In genomic region chr2:215003001-215003400, GRCh38 we compare ENCODE assay signal across 9 cellular contexts.
A peak's percentile ranks its signal among the peaks of the same experiment; 100 is the strongest.
DNase-seq lines count a peak whose midpoint lies in the region; ATAC-seq and TF ChIP-seq lines count a peak whose summit lies in the region.
"Had no signal": no experiment of that assay in that cellular context is flagged by ENCODE, and none has a peak within 500 bp of the region (broad histone marks: within the 10 kb centered on the region; RNA-seq: fewer than 3 reads in every experiment).

No MANE protein-coding gene starts in this region.

- H3K27me3 ChIP-seq in NT2/D1 (ENCODE audit: insufficient read depth, insufficient read length) (no peaks in the 10 kb centered on the region), fibroblast of lung (ENCODE audit: control insufficient read depth, insufficient read depth, low read length) (no peaks in the 10 kb centered on the region)
- H3K27me3 ChIP-seq: SJCRH30 had no signal

- H3K4me2 ChIP-seq in fibroblast of lung (ENCODE audit: extremely low read depth, insufficient read depth, low read length): no peak overlapping the region

- no peak for TF ChIP-seq CTCF in fibroblast of lung (conservative IDR thresholded peaks at IDR 0.05 in 1 of 2, IDR thresholded peaks at IDR 0.05 in 1 of 2; ENCODE audit: low read depth in 1 of 2, low read length in 2 of 2)

- H3K27ac ChIP-seq in fibroblast of lung (ENCODE audit: insufficient read depth, low read length): no peak overlapping the region
- H3K27ac ChIP-seq: SJCRH30 had no signal

- ATAC-seq in GM18909 (IDR thresholded peaks at IDR 0.05; ENCODE audit: poor library complexity, unreplicated experiment): peak; percentile 22
- no peak for ATAC-seq in HG02870 (IDR thresholded peaks at IDR 0.05; ENCODE audit: unreplicated experiment)
- no peak for ATAC-seq in GM19467 (IDR thresholded peaks at IDR 0.05; ENCODE audit: unreplicated experiment)

- H3K4me3 ChIP-seq in NT2/D1 (ENCODE audit: insufficient read length, low read depth): no peak overlapping the region
- no peak overlapping the region for H3K4me3 ChIP-seq in fibroblast of lung (replicated peaks in 1 of 4; ENCODE audit: control extremely low read depth in 1 of 4, insufficient read depth in 1 of 4, low read depth in 3 of 4, low read length in 4 of 4)
- H3K4me3 ChIP-seq: SJCRH30 had no signal

- no peaks in the 10 kb centered on the region for H3K4me1 ChIP-seq in NT2/D1 (ENCODE audit: insufficient read depth, insufficient read length)
- H3K4me1 ChIP-seq in fibroblast of lung (ENCODE audit: control insufficient read depth, extremely low read depth, insufficient read depth, low read length): no peaks in the 10 kb centered on the region
- H3K4me1 ChIP-seq: SJCRH30 had no signal

- DNase-seq in NT2/D1 (ENCODE audit: low read depth, low spot score) (peak; percentile 1), fibroblast of lung (ENCODE audit: low read depth in 2 of 2) (peak; percentile 41 to 50), pons (ENCODE audit: low spot score) (peak; percentile 7), HPDE6-E6E7 (ENCODE audit: extremely low spot score) (no peak)
- DNase-seq: activated B cell treated with CpG ODN at 0.5 μM for 24 hours had no signal

- H3K36me3 ChIP-seq in NT2/D1 (ENCODE audit: insufficient read depth, insufficient read length, low read length) (no peaks in the 10 kb centered on the region), fibroblast of lung (ENCODE audit: control insufficient read depth, insufficient read depth, low read length) (no peaks in the 10 kb centered on the region)
- H3K36me3 ChIP-seq: SJCRH30 had no signal

- H3K9ac ChIP-seq in NT2/D1 (ENCODE audit: insufficient read length, low read depth) (no peak overlapping the region), fibroblast of lung (ENCODE audit: insufficient read depth, low read length) (no peak overlapping the region)

- H3K79me2 ChIP-seq in fibroblast of lung (ENCODE audit: control insufficient read depth, insufficient read depth, low read length): no peaks in the 10 kb centered on the region

- no peak overlapping the region for H2AFZ ChIP-seq in fibroblast of lung (ENCODE audit: low read length)

- H4K20me1 ChIP-seq in fibroblast of lung (ENCODE audit: control insufficient read depth, extremely low read depth, insufficient read depth, low read length): no peaks in the 10 kb centered on the region

- H3K9me3 ChIP-seq in NT2/D1 (ENCODE audit: insufficient read depth, low read length): no peaks in the 10 kb centered on the region
- no peaks in the 10 kb centered on the region for H3K9me3 ChIP-seq in fibroblast of lung (ENCODE audit: control insufficient read depth, insufficient read depth, low read depth, low read length)
- H3K9me3 ChIP-seq: SJCRH30 had no signal
